In the genomic region with DNA sequence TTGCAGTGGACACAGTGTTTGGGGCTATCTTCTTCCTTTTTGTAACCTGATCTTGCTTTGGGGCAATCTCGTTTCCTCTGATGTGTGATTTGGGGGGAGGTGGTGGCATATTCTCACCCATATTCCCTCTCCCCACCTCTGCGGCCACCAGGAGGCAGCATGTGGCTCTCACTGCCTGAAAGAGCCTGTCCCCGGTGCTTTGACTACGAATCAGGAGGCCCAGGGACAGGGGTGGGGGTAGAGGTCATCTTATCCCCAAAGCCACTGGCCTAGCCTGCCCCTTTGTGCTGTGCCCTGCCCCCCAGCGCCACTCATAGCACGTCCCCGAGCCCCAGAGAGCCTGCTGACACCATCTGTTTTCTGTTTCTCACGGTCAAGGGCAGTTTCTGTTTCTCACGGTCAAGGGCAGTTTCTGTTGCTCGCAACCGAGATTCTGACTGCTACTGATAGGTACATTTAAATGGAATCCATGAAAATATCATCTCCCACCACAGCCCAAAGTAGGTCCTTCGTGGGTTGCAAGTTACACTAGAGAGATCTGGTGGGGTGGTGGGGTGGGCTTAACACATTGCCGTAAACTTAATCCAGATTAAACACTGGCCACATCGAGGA, we compare ENCODE assay signal across 8 cellular contexts. TPM values are rescaled to one million over a fixed set of nuclear protein-coding genes. Genes with fewer than 3 reads are reported as not detected.
A peak's percentile ranks its signal among the peaks of the same experiment; 100 is the strongest.
DNase-seq lines count a peak whose midpoint lies in the region; ATAC-seq lines count a peak whose summit lies in the region.

No MANE protein-coding gene starts in this region.

- peak overlapping the region; percentile 2 for H3K4me3 ChIP-seq in right cardiac atrium (ENCODE audit: low read length)

- DNase-seq in DMS53 treated with DMSO at 0.1 percent for 48 hours (lab: John Stamatoyannopoulos, UW; ENCODE audit: unreplicated experiment), result peak; percentile 73
- peak; percentile 34 for DNase-seq in HCEC 1CT
- peak; percentile 14 for DNase-seq in OCI-M2 (lab: John Stamatoyannopoulos, UW; ENCODE audit: unreplicated experiment)
- DNase-seq in activated effector memory CD4-positive, alpha-beta T cell treated with anti-CD3 and anti-CD28 coated beads, Interleukin-2, amount 50 U/mL, for 16 hours, result peak; percentile 80
- DNase-seq in right cardiac atrium, result peak; percentile 41 to 71 (median 69)
- DNase-seq in stimulated activated CD4-positive, alpha-beta T cell treated with anti-CD3 and anti-CD28 coated beads, Interleukin-12 subunit alpha, Interleukin-12 subunit beta, amount 100 ng/mL, for 48 hours (ENCODE audit: low read depth in 2 of 3, low spot score in 1 of 3), result peak in 2 of 3 donors; percentile 30 to 42
- DNase-seq in midbrain (lab: John Stamatoyannopoulos, UW), result no peak

- no peak overlapping the region for H3K27ac ChIP-seq in right cardiac atrium (ENCODE audit: low read length)

- H3K9me3 ChIP-seq in right cardiac atrium (ENCODE audit: control insufficient read depth, low read length), result no peaks in the 10 kb centered on the region

- ATAC-seq in right cardiac atrium (peak; percentile 69 to 76), GM21737 (IDR thresholded peaks at IDR 0.05; ENCODE audit: unreplicated experiment) (no peak)

- H3K4me1 ChIP-seq in right cardiac atrium (ENCODE audit: control insufficient read depth, insufficient read depth, low read length), result peaks cover 2% of the 10 kb centered on the region

- WGBS in right cardiac atrium, result 28% methylated on average over 14 of the region's 14 CpGs

- H3K27me3 ChIP-seq in right cardiac atrium (ENCODE audit: control insufficient read depth, insufficient read depth), result no peaks in the 10 kb centered on the region

- intact Hi-C loops in right cardiac atrium (cut with DNase I), result no loop called here

RNA-seq across cellular contexts. Expression of a gene that starts 28.2 kb away (rescaled TPM):
- 10 to 100 TPM; 70.7 to 94.9 (median 88.9) TPM for total RNA-seq in right cardiac atrium
- polyA plus RNA-seq in right cardiac atrium, result 138 TPM

RNA-seq across cellular contexts. Expression of a gene that starts 37.5 kb away (rescaled TPM):
- not detected for total RNA-seq in right cardiac atrium
- not detected for polyA plus RNA-seq in right cardiac atrium
